Comparison of ENCODE assay signal across 17 cellular contexts in the genomic region with DNA sequence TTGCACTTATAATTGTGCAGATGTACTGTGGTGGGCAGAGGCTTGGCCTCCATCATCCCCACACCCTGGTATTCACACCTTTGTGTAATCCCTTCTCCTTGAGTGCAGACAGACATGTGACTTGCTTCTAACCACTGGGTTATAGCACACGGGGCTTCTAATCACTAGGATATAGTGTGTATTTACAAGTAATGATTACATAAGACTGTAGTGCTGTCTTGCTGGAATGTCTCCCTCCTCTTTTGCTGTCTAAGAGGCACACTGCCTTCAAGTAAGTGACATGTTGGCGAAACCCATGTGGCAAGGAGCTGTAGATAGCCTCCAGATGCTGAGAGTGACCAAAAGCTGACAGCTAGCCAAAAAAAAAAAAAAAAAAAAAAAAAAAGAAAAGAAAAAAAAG.
"Had no signal": no experiment of that assay in that cellular context is flagged by ENCODE, and none has a peak within 500 bp of the region (broad histone marks: within the 10 kb centered on the region; RNA-seq: fewer than 3 reads in every experiment).

No MANE protein-coding gene starts in this region.

- H3K27ac ChIP-seq: dorsolateral prefrontal cortex, pancreas, SK-N-MC, upper lobe of left lung, WERI-Rb-1 had no signal

- H3K4me1 Mint-ChIP-seq: immature natural killer cell had no signal

- H3K36me3 ChIP-seq: esophagus squamous epithelium, pancreas, upper lobe of left lung, WERI-Rb-1 had no signal

- H3K4me3 Mint-ChIP-seq: activated T-helper 17 cell treated with anti-CD3 and anti-CD28 coated beads, Interleukin-2, amount 50 U/mL, for 72 hours; brain; immature natural killer cell had no signal

- H3K4me1 ChIP-seq: pancreas had no signal

- H3K9me3 ChIP-seq: esophagus squamous epithelium, pancreas, upper lobe of left lung had no signal

- H3K9me3 Mint-ChIP-seq: activated T-helper 17 cell treated with anti-CD3 and anti-CD28 coated beads, Interleukin-2, amount 50 U/mL, for 72 hours; brain; immature natural killer cell had no signal

- H3K27ac Mint-ChIP-seq: activated T-helper 17 cell treated with anti-CD3 and anti-CD28 coated beads, Interleukin-2, amount 50 U/mL, for 72 hours; immature natural killer cell had no signal

- H3K27me3 ChIP-seq: dorsolateral prefrontal cortex, esophagus squamous epithelium, pancreas, upper lobe of left lung had no signal

- ATAC-seq: activated T-helper 17 cell treated with anti-CD3 and anti-CD28 coated beads, Interleukin-2, amount 50 U/mL, for 72 hours; pancreas; stimulated activated naive CD8-positive, alpha-beta T cell treated with anti-CD3 and anti-CD28 coated beads, Interleukin-15, Interleukin-2, amounts not matched to agents 100 U/mL and 50 U/mL, for 24 hours had no signal

- H3K36me3 Mint-ChIP-seq: brain, immature natural killer cell had no signal

- H3K4me3 ChIP-seq: dorsolateral prefrontal cortex, esophagus squamous epithelium, pancreas, SK-N-MC, upper lobe of left lung had no signal

- DNase-seq: activated CD4-positive, alpha-beta T cell treated with anti-CD3 and anti-CD28 coated beads for 4 hours; activated naive CD4-positive, alpha-beta T cell treated with anti-CD3 and anti-CD28 coated beads, Interleukin-2, amount 50 U/mL, for 16 hours; amniotic stem cell; dorsolateral prefrontal cortex; esophagus squamous epithelium; glutamatergic neuron; immature natural killer cell; pancreas; stimulated activated CD4-positive, alpha-beta T cell treated with anti-CD3 and anti-CD28 coated beads, Interleukin-4, amount 100 ng/mL, for 1 hour; stimulated activated CD8-positive, alpha-beta memory T cell treated with anti-CD3 and anti-CD28 coated beads, Interleukin-4, amount 100 ng/mL, for 48 hours; stimulated activated naive CD8-positive, alpha-beta T cell treated with anti-CD3 and anti-CD28 coated beads, Interleukin-15, Interleukin-2, amounts not matched to agents 100 U/mL and 50 U/mL, for 24 hours; T-helper 1 cell; upper lobe of left lung; WERI-Rb-1 had no signal
